ENCODE assay signal across 26 cellular contexts in the genomic region with DNA sequence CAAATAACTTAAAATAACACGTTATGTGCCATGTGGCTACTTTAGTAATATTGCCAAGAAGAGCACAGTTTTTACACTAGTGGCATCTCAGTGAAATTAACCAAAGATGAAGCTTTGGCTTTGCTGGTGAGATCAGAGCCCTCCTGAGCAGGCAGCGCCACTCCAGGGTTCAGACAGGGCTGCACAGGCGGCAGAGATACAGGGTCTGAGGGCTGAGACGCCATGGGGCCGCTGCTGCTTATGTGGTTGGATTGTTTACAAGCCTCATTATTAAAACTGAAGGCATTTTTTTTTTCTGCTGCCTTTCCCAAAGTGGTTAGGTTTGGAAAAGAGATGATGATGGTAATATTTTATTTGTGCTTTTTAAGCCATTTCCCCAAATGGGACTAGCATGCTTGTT.
"Had no signal": no experiment of that assay in that cellular context is flagged by ENCODE, and none has a peak within 500 bp of the region (broad histone marks: within the 10 kb centered on the region; RNA-seq: fewer than 3 reads in every experiment).

No MANE protein-coding gene starts in this region.

- H3K4me3 ChIP-seq: breast epithelium, colonic mucosa, dorsolateral prefrontal cortex, esophagus muscularis mucosa, ovary, psoas muscle, right atrium auricular region, stomach, suprapubic skin, transverse colon had no signal

- H3K4me3 Mint-ChIP-seq: activated B cell treated with CpG ODN at 0.5 μM for 24 hours; activated CD4-positive, alpha-beta memory T cell treated with anti-CD3 and anti-CD28 coated beads for 36 hours; activated naive CD8-positive, alpha-beta T cell treated with anti-CD3 and anti-CD28 coated beads, Interleukin-2, amount 10 ng/mL, durations not matched to agents 7 days and 5 days; activated T-cell treated with anti-CD3 and anti-CD28 coated beads, Interleukin-2, amount 50 U/mL, for 4 hours; central memory CD8-positive, alpha-beta T cell; effector memory CD8-positive, alpha-beta T cell; memory B cell; nephron; T-cell had no signal

- H3K27ac Mint-ChIP-seq: activated B cell treated with CpG ODN at 0.5 μM for 24 hours; activated CD4-positive, alpha-beta memory T cell treated with anti-CD3 and anti-CD28 coated beads for 36 hours; activated naive CD8-positive, alpha-beta T cell treated with anti-CD3 and anti-CD28 coated beads, Interleukin-2, amount 10 ng/mL, durations not matched to agents 7 days and 5 days; activated T-helper 2 cell treated with anti-CD3 and anti-CD28 coated beads, Interferon-gamma antibody, Interleukin-2, Interleukin-4, amounts not matched to agents 10 μg/mL and 5 μg/mL and 100 μg/mL, durations not matched to agents 14 hours and 24 hours and 36 hours; memory B cell; nephron had no signal

- H3K4me1 Mint-ChIP-seq: activated B cell treated with CpG ODN at 0.5 μM for 24 hours had no signal

- ATAC-seq: activated T-cell treated with anti-CD3 and anti-CD28 coated beads, Interleukin-2, amount 50 U/mL, for 4 hours; effector memory CD8-positive, alpha-beta T cell; psoas muscle; T-cell had no signal

- H3K36me3 ChIP-seq: colonic mucosa, ovary had no signal

- H3K27me3 ChIP-seq: breast epithelium, colonic mucosa, dorsolateral prefrontal cortex, esophagus muscularis mucosa, neutrophil, ovary, right atrium auricular region, stomach, suprapubic skin, transverse colon had no signal

- H3K9me3 Mint-ChIP-seq: activated B cell treated with CpG ODN at 0.5 μM for 24 hours; activated CD4-positive, alpha-beta memory T cell treated with anti-CD3 and anti-CD28 coated beads for 36 hours; activated naive CD8-positive, alpha-beta T cell treated with anti-CD3 and anti-CD28 coated beads, Interleukin-2, amount 10 ng/mL, durations not matched to agents 7 days and 5 days; activated T-cell treated with anti-CD3 and anti-CD28 coated beads, Interleukin-2, amount 50 U/mL, for 4 hours; activated T-helper 2 cell treated with anti-CD3 and anti-CD28 coated beads, Interferon-gamma antibody, Interleukin-2, Interleukin-4, amounts not matched to agents 10 μg/mL and 5 μg/mL and 100 μg/mL, durations not matched to agents 14 hours and 24 hours and 36 hours; central memory CD8-positive, alpha-beta T cell; effector memory CD8-positive, alpha-beta T cell; memory B cell; nephron; T-cell had no signal

- DNase-seq: activated B cell treated with CpG ODN at 0.5 μM for 24 hours; activated CD4-positive, alpha-beta memory T cell treated with anti-CD3 and anti-CD28 coated beads for 36 hours; activated CD4-positive, alpha-beta T cell treated with anti-CD3 and anti-CD28 coated beads for 4 hours; activated naive CD4-positive, alpha-beta T cell; activated naive CD8-positive, alpha-beta T cell treated with anti-CD3 and anti-CD28 coated beads, Interleukin-2, amount 10 ng/mL, durations not matched to agents 7 days and 5 days; activated T-cell treated with anti-CD3 and anti-CD28 coated beads, Interleukin-2, amount 50 U/mL, for 4 hours; amniotic stem cell; colonic mucosa; effector memory CD8-positive, alpha-beta T cell; psoas muscle; stimulated activated CD4-positive, alpha-beta T cell treated with anti-CD3 and anti-CD28 coated beads, Interleukin-12 subunit alpha, Interleukin-12 subunit beta, amount 100 ng/mL, for 4 hours; stimulated activated CD4-positive, alpha-beta T cell treated with anti-CD3 and anti-CD28 coated beads, Interleukin-4, amount 100 ng/mL, for 4 hours; stomach; transverse colon had no signal

- H3K27me3 Mint-ChIP-seq: activated B cell treated with CpG ODN at 0.5 μM for 24 hours; activated CD4-positive, alpha-beta memory T cell treated with anti-CD3 and anti-CD28 coated beads for 36 hours; activated naive CD8-positive, alpha-beta T cell treated with anti-CD3 and anti-CD28 coated beads, Interleukin-2, amount 10 ng/mL, durations not matched to agents 7 days and 5 days; central memory CD8-positive, alpha-beta T cell; effector memory CD8-positive, alpha-beta T cell; memory B cell; T-cell had no signal

- H3K9me3 ChIP-seq: breast epithelium, colonic mucosa, esophagus muscularis mucosa, neutrophil, ovary, psoas muscle, right atrium auricular region, stomach, suprapubic skin, transverse colon had no signal

- H3K27ac ChIP-seq: breast epithelium, colonic mucosa, dorsolateral prefrontal cortex, esophagus muscularis mucosa, neutrophil, ovary, psoas muscle, right atrium auricular region, stomach, suprapubic skin, transverse colon had no signal
